13 cellular contexts compared by ENCODE assay signal in genomic region chr10:26480909-26481703, GRCh38. TPM values are rescaled to one million over a fixed set of nuclear protein-coding genes. Genes with fewer than 3 reads are reported as not detected.
DNase-seq lines count a peak whose midpoint lies in the region; ATAC-seq and TF ChIP-seq lines count a peak whose summit lies in the region.
"Had no signal": no experiment of that assay in that cellular context is flagged by ENCODE, and none has a peak within 500 bp of the region (broad histone marks: within the 10 kb centered on the region; RNA-seq: fewer than 3 reads in every experiment).

No MANE protein-coding gene starts in this region.

- H3K9me3 Mint-ChIP-seq in stimulated activated naive CD8-positive, alpha-beta T cell treated with anti-CD3 and anti-CD28 coated beads, Interleukin-15, Interleukin-2, amounts not matched to agents 100 ng/mL and 50 ng/mL, for 24 hours: no peaks in the 10 kb centered on the region

- no peak for TF ChIP-seq EP300 in esophagus muscularis mucosa (IDR thresholded peaks at IDR 0.05)

- H3K27me3 ChIP-seq in esophagus muscularis mucosa: no peaks in the 10 kb centered on the region
- H3K27me3 ChIP-seq: esophagus squamous epithelium, vagina had no signal

- peak overlapping the region; percentile 70 for H3K4me3 Mint-ChIP-seq in stimulated activated naive CD8-positive, alpha-beta T cell treated with anti-CD3 and anti-CD28 coated beads, Interleukin-15, Interleukin-2, amounts not matched to agents 100 ng/mL and 50 ng/mL, for 24 hours

- no peaks in the 10 kb centered on the region for H3K9me3 ChIP-seq in esophagus muscularis mucosa
- H3K9me3 ChIP-seq: esophagus squamous epithelium, vagina had no signal

- H3K27me3 Mint-ChIP-seq in stimulated activated naive CD8-positive, alpha-beta T cell treated with anti-CD3 and anti-CD28 coated beads, Interleukin-15, Interleukin-2, amounts not matched to agents 100 ng/mL and 50 ng/mL, for 24 hours: no peaks in the 10 kb centered on the region

- intact Hi-C loops in left ventricle myocardium superior (cut with micrococcal nuclease): no loop called here
- intact Hi-C loops in esophagus muscularis mucosa (cut with DNase I): no loop called here

- no peaks in the 10 kb centered on the region for H3K36me3 ChIP-seq in esophagus muscularis mucosa
- H3K36me3 ChIP-seq: esophagus squamous epithelium, vagina had no signal

- peaks cover 29% of the 10 kb centered on the region for H3K36me3 Mint-ChIP-seq in stimulated activated naive CD8-positive, alpha-beta T cell treated with anti-CD3 and anti-CD28 coated beads, Interleukin-15, Interleukin-2, amounts not matched to agents 100 ng/mL and 50 ng/mL, for 24 hours (ENCODE audit: low read depth)

- no peak for ATAC-seq in stimulated activated naive CD8-positive, alpha-beta T cell treated with anti-CD3 and anti-CD28 coated beads, Interleukin-15, Interleukin-2, amounts not matched to agents 100 U/mL and 50 U/mL, for 24 hours
- ATAC-seq in left ventricle myocardium superior (peak; percentile 69), HG03457 (IDR thresholded peaks at IDR 0.05; ENCODE audit: unreplicated experiment) (no peak)

- no peak for TF ChIP-seq CTCF in esophagus muscularis mucosa (IDR thresholded peaks at IDR 0.05)

- H3K27ac Mint-ChIP-seq in stimulated activated naive CD8-positive, alpha-beta T cell treated with anti-CD3 and anti-CD28 coated beads, Interleukin-15, Interleukin-2, amounts not matched to agents 100 ng/mL and 50 ng/mL, for 24 hours: peak overlapping the region; percentile 93

- H3K27ac ChIP-seq in esophagus muscularis mucosa (replicated peaks in 1 of 4): no peak overlapping the region
- H3K27ac ChIP-seq: C4-2B, vagina had no signal

- H3K4me1 ChIP-seq in esophagus muscularis mucosa: peaks cover 2 to 12% (median 8%) of the 10 kb centered on the region in 4 donors
- H3K4me1 ChIP-seq: vagina had no signal

- DNase-seq in stimulated activated naive CD8-positive, alpha-beta T cell treated with anti-CD3 and anti-CD28 coated beads, Interleukin-15, Interleukin-2, amounts not matched to agents 100 U/mL and 50 U/mL, for 24 hours: no peak
- DNase-seq in left ventricle myocardium superior (no peak), esophagus muscularis mucosa (ENCODE audit: extremely low spot score) (no peak), NCI-H2029 (lab: John Stamatoyannopoulos, UW) (no peak), NCI-H2196 treated with DMSO at 0.1 percent for 48 hours (lab: John Stamatoyannopoulos, UW; ENCODE audit: unreplicated experiment) (no peak)
- DNase-seq: esophagus squamous epithelium, mammary epithelial cell, NCI-H1694 treated with DMSO at 0.1 percent for 48 hours had no signal

- TF ChIP-seq POLR2A in Raji (IDR thresholded peaks at IDR 0.05; ENCODE audit: insufficient read depth, low read depth, low read length): 0 out of 2 replicates have a peak, but pooled peaks have one; percentile 17
- no peak for TF ChIP-seq POLR2A in esophagus muscularis mucosa (IDR thresholded peaks at IDR 0.05; ENCODE audit: low read depth)

- 75% methylated on average over 3 of the region's 3 CpGs for WGBS in esophagus muscularis mucosa

- H3K4me3 ChIP-seq in esophagus muscularis mucosa: no peak overlapping the region
- H3K4me3 ChIP-seq: esophagus squamous epithelium, vagina had no signal

- peaks cover 82% of the 10 kb centered on the region for H3K4me1 Mint-ChIP-seq in stimulated activated naive CD8-positive, alpha-beta T cell treated with anti-CD3 and anti-CD28 coated beads, Interleukin-15, Interleukin-2, amounts not matched to agents 100 ng/mL and 50 ng/mL, for 24 hours (ENCODE audit: low read depth)

RNA-seq across cellular contexts. Expression of gene APBB1IP, which starts 43.0 kb away (rescaled TPM):
- 2.8 TPM for total RNA-seq in left ventricle myocardium superior
- total RNA-seq in esophagus muscularis mucosa: 1 to 10 TPM; 2.6 to 6.2 (median 5.1) TPM
- total RNA-seq: mammary epithelial cell had no signal
